8 cellular contexts compared by ENCODE assay signal in the genomic region with DNA sequence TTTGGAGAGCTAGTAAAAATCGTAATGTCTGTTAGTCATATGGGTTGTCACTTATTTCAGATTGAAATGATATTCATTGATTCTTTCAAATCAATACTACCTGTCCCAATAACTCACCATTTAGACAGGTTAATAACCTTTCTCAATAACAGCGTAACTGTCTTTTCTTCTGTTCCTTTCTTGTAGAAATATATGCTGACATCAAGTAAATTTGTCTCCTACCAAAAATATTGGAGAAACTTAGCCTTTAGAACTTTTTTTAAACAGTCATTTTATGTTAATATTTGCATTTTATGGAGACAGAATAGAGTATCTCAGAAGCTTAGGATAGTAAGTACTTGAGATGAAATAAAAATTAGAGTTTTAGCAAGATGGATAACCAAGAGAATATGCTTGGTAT.
"Had no signal": no experiment of that assay in that cellular context is flagged by ENCODE, and none has a peak within 500 bp of the region (broad histone marks: within the 10 kb centered on the region; RNA-seq: fewer than 3 reads in every experiment).

No MANE protein-coding gene starts in this region.

- H3K9me3 Mint-ChIP-seq: GM23338, H9 had no signal

- H2AFZ ChIP-seq: GM23338 had no signal

- H3K4me3 Mint-ChIP-seq: GM23338, H9 had no signal

- FAIRE-seq: H1, H54, HTR-8/SVneo had no signal

- H3K4me2 ChIP-seq: GM23338, KMS-11 had no signal

- ATAC-seq: GM23338 had no signal

- H3K4me3 ChIP-seq: GM23338 had no signal

- H3K27ac ChIP-seq: KMS-11 had no signal

- DNase-seq: H9, HCEC 1CT, KBM-7 had no signal

- H3K9ac ChIP-seq: KMS-11 had no signal

- H3K27ac Mint-ChIP-seq: GM23338 had no signal
